In genomic region chr11:86749861-86750401, GRCh38 we compare ENCODE assay signal across 13 cellular contexts.
"Had no signal": no experiment of that assay in that cellular context is flagged by ENCODE, and none has a peak within 500 bp of the region (broad histone marks: within the 10 kb centered on the region; RNA-seq: fewer than 3 reads in every experiment).

No MANE protein-coding gene starts in this region.

- H3K9me3 Mint-ChIP-seq: activated naive CD8-positive, alpha-beta T cell treated with anti-CD3 and anti-CD28 coated beads, Interleukin-2, amount 50 U/mL, for 24 hours; activated T-helper 17 cell treated with anti-CD3 and anti-CD28 coated beads, Interleukin-2, amount 50 U/mL, for 72 hours; neural crest cell had no signal

- H3K27ac ChIP-seq: foreskin keratinocyte, pancreas, sigmoid colon, thyroid gland had no signal

- H3K4me3 ChIP-seq: pancreas, sigmoid colon, thyroid gland had no signal

- ATAC-seq: activated naive CD8-positive, alpha-beta T cell treated with anti-CD3 and anti-CD28 coated beads, Interleukin-2, amount 50 U/mL, for 24 hours; activated T-helper 17 cell treated with anti-CD3 and anti-CD28 coated beads, Interleukin-2, amount 50 U/mL, for 72 hours; foreskin keratinocyte; pancreas had no signal

- H3K9me3 ChIP-seq: pancreas, sigmoid colon, thyroid gland had no signal

- H3K4me1 Mint-ChIP-seq: activated naive CD8-positive, alpha-beta T cell treated with anti-CD3 and anti-CD28 coated beads, Interleukin-2, amount 50 U/mL, for 24 hours; activated T-helper 17 cell treated with anti-CD3 and anti-CD28 coated beads, Interleukin-2, amount 50 U/mL, for 72 hours had no signal

- H3K4me1 ChIP-seq: foreskin keratinocyte, thyroid gland had no signal

- H3K36me3 ChIP-seq: pancreas, sigmoid colon, thyroid gland had no signal

- H3K27ac Mint-ChIP-seq: activated naive CD8-positive, alpha-beta T cell treated with anti-CD3 and anti-CD28 coated beads, Interleukin-2, amount 50 U/mL, for 24 hours; activated T-helper 17 cell treated with anti-CD3 and anti-CD28 coated beads, Interleukin-2, amount 50 U/mL, for 72 hours had no signal

- DNase-seq: activated CD4-positive, alpha-beta T cell treated with anti-CD3 and anti-CD28 coated beads, Interleukin-2, amount 50 U/mL, for 1 hour; activated CD4-positive, CD25-positive, alpha-beta regulatory T cell; activated naive CD4-positive, alpha-beta T cell treated with Interleukin-2 at 50 U/mL for 16 hours; activated naive CD8-positive, alpha-beta T cell treated with anti-CD3 and anti-CD28 coated beads, Interleukin-2, amount 50 U/mL, for 24 hours; foreskin keratinocyte; glutamatergic neuron; pancreas; sigmoid colon; stimulated activated CD4-positive, alpha-beta T cell treated with anti-CD3 and anti-CD28 coated beads, Interleukin-2, amount 100 ng/mL, for 24 hours; SW 1271; thyroid gland had no signal

- H3K4me3 Mint-ChIP-seq: activated naive CD8-positive, alpha-beta T cell treated with anti-CD3 and anti-CD28 coated beads, Interleukin-2, amount 50 U/mL, for 24 hours; activated T-helper 17 cell treated with anti-CD3 and anti-CD28 coated beads, Interleukin-2, amount 50 U/mL, for 72 hours; neural crest cell had no signal

- H3K27me3 ChIP-seq: foreskin keratinocyte, pancreas, sigmoid colon, thyroid gland had no signal
